Comparison of ENCODE assay signal across 21 cellular contexts in the genomic region with DNA sequence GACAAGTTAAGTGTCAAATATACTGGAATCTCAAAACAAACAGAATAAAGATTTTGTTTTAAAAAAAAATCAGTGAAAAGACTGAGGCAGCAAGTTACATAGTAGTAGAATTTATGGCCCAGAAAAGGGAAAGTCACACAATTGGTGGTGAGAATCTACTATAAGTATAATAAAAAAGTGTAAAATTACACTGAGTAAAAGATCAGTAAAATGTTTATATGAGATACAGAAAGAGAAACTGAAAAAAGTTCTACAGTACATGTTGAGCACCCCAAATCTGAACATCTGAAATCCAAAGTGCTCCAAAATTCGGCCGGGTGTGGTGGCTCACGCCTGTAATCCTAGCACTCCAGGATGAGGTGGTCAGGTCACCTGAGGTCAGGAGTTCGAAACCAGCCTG.
"Had no signal": no experiment of that assay in that cellular context is flagged by ENCODE, and none has a peak within 500 bp of the region (broad histone marks: within the 10 kb centered on the region; RNA-seq: fewer than 3 reads in every experiment).

No MANE protein-coding gene starts in this region.

- DNase-seq: cortex of kidney; dorsolateral prefrontal cortex; effector memory CD4-positive, alpha-beta T cell; gastrocnemius medialis; heart right ventricle; hypothalamus; islet precursor cell; mammary epithelial cell; mucosa of descending colon; psoas muscle; retina; right lobe of liver; stimulated activated CD4-positive, alpha-beta T cell treated with anti-CD3 and anti-CD28 coated beads, Interleukin-4, amount 100 ng/mL, for 1 hour; tibial artery; upper lobe of left lung had no signal

- ATAC-seq: gastrocnemius medialis; heart right ventricle; left lobe of liver; mucosa of descending colon; psoas muscle; stimulated activated memory B cell treated with anti-CD40 and anti-IgM and Interleukin-4, amounts not matched to agents 10 μg/mL and 1 μg/mL and 100 μg/mL, for 72 hours had no signal

- H3K4me1 Mint-ChIP-seq: nephron had no signal

- H3K9me3 ChIP-seq: esophagus muscularis mucosa, gastrocnemius medialis, mucosa of descending colon, psoas muscle, right lobe of liver, tibial artery, upper lobe of left lung, vagina had no signal

- H3K27me3 Mint-ChIP-seq: stimulated activated memory B cell treated with anti-CD40 and anti-IgM and Interleukin-4, amounts not matched to agents 10 μg/mL and 1 μg/mL and 100 μg/mL, for 72 hours; stimulated activated naive CD8-positive, alpha-beta T cell treated with anti-CD3 and anti-CD28 coated beads, Interleukin-15, Interleukin-2, amounts not matched to agents 100 ng/mL and 50 ng/mL, for 24 hours had no signal

- H3K27ac Mint-ChIP-seq: nephron; stimulated activated memory B cell treated with anti-CD40 and anti-IgM and Interleukin-4, amounts not matched to agents 10 μg/mL and 1 μg/mL and 100 μg/mL, for 72 hours; stimulated activated naive CD8-positive, alpha-beta T cell treated with anti-CD3 and anti-CD28 coated beads, Interleukin-15, Interleukin-2, amounts not matched to agents 100 ng/mL and 50 ng/mL, for 24 hours had no signal

- H3K4me3 Mint-ChIP-seq: nephron; stimulated activated memory B cell treated with anti-CD40 and anti-IgM and Interleukin-4, amounts not matched to agents 10 μg/mL and 1 μg/mL and 100 μg/mL, for 72 hours; stimulated activated naive CD8-positive, alpha-beta T cell treated with anti-CD3 and anti-CD28 coated beads, Interleukin-15, Interleukin-2, amounts not matched to agents 100 ng/mL and 50 ng/mL, for 24 hours had no signal

- H3K9me3 Mint-ChIP-seq: stimulated activated memory B cell treated with anti-CD40 and anti-IgM and Interleukin-4, amounts not matched to agents 10 μg/mL and 1 μg/mL and 100 μg/mL, for 72 hours had no signal
